Comparison of ENCODE assay signal across 9 cellular contexts in the genomic region with DNA sequence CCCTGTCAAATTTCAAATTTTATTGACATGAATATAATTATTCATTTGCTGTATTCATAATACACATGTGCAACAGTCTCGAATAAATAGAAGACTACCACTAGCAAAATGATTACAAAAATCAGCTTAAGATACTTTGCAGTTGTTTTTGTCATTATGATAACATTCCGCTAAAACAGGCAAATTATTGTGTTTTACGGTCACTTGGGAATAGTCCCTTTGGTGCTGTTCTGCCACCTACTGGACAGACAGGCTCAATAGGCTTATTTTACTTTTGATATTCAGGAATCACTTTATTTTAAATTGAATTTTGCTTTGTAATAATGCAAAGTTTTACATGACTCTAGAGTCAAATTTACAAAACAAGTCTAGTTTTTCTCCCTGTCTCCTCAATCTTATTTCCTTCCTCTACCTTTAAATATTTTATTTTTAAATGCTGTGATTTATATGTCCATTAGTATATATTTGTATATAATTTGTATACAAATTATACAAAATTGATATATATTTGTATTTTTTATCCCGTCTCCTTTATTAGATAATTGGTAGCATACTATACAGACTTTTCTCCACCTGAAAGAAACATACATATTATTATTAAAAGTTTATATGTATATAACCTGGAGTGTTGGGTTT.
A peak's percentile ranks its signal among the peaks of the same experiment; 100 is the strongest.
DNase-seq lines count a peak whose midpoint lies in the region; ATAC-seq, FAIRE-seq and TF ChIP-seq lines count a peak whose summit lies in the region.
"Had no signal": no experiment of that assay in that cellular context is flagged by ENCODE, and none has a peak within 500 bp of the region (broad histone marks: within the 10 kb centered on the region; RNA-seq: fewer than 3 reads in every experiment).

No MANE protein-coding gene starts in this region.

- H3K4me3 ChIP-seq in fibroblast of mammary gland (ENCODE audit: control insufficient read depth, low read depth, low read length) = no peak overlapping the region
- H3K4me3 ChIP-seq in gastrocnemius medialis = no peak overlapping the region
- H3K4me3 ChIP-seq: SK-N-MC had no signal

- DNase-seq in Caki2 (ENCODE audit: low read depth) (peak; percentile 36), H54 (ENCODE audit: insufficient read length, low spot score) (no peak), RPMI7951 (ENCODE audit: low read depth) (peak; percentile 49), fibroblast of mammary gland (ENCODE audit: low read depth) (peak; percentile 79), gastrocnemius medialis (no peak), NCI-H128 (lab: John Stamatoyannopoulos, UW; ENCODE audit: unreplicated experiment) (no peak)
- no peak for DNase-seq in activated CD4-positive, alpha-beta T cell treated with anti-CD3 and anti-CD28 coated beads for 4 hours

- in situ Hi-C loops in Caki2 (cut with HindIII; ENCODE audit: low pct_unique_long_range_greater_than_20kb, low sequenced_read_pairs) = no loop called here
- in situ Hi-C loops in gastrocnemius medialis (cut with MboI; ENCODE audit: low sequenced_read_pairs in 4 of 4) = loop anchor here in 1 of 4 donors (25.0 kb wide), 1 partner anchor 212 kb away; no protein-coding TSS in a partner anchor

- intact Hi-C loops in gastrocnemius medialis (cut with DNase I; ENCODE audit: low total_unique reads) = loop anchor here (2.0 kb wide), 1 partner anchor 228 kb away; no protein-coding TSS in a partner anchor

- no peaks in the 10 kb centered on the region for H3K4me1 ChIP-seq in gastrocnemius medialis

- H3K9me3 ChIP-seq in gastrocnemius medialis = no peaks in the 10 kb centered on the region

- H3K36me3 ChIP-seq in gastrocnemius medialis = no peaks in the 10 kb centered on the region

- FAIRE-seq in H54 (lab: Jason Lieb, UNC) = peak; percentile 52

- no peak overlapping the region for H3K27ac ChIP-seq in gastrocnemius medialis
- H3K27ac ChIP-seq: SK-N-MC had no signal

- H3K27me3 ChIP-seq in gastrocnemius medialis = no peaks in the 10 kb centered on the region

- ATAC-seq in gastrocnemius medialis = no peak
- ATAC-seq in HG03196 (IDR thresholded peaks at IDR 0.05; ENCODE audit: unreplicated experiment) = no peak

- peak; percentile 91 for TF ChIP-seq CTCF in fibroblast of mammary gland (conservative IDR thresholded peaks at IDR 0.05; ENCODE audit: control insufficient read depth, insufficient read depth, low read depth, low read length)
- TF ChIP-seq CTCF in gastrocnemius medialis (IDR thresholded peaks at IDR 0.05 in 4 of 5, conservative IDR thresholded peaks at IDR 0.05 in 1 of 5) = peak in 3 of 5 experiments; percentile 11 to 53 (median 47)

- TF ChIP-seq POLR2A in H54 (IDR thresholded peaks at IDR 0.05; ENCODE audit: low read depth, low read length) = no peak
- TF ChIP-seq POLR2A in gastrocnemius medialis (IDR thresholded peaks at IDR 0.05) = no peak

Comparison
In these comparisons a context has a peak if more than half of its experiments do, and no peak if none do; other contexts are left out.
1. DNase-seq: peak in Caki2 (single experiment), RPMI7951 (single experiment) and fibroblast of mammary gland (single experiment); none in H54 (single experiment), gastrocnemius medialis (0 of 2), NCI-H128 (single experiment) and activated CD4-positive, alpha-beta T cell treated with anti-CD3 and anti-CD28 coated beads for 4 hours (0 of 2).